ENCODE assay signal across 8 cellular contexts in the genomic region with DNA sequence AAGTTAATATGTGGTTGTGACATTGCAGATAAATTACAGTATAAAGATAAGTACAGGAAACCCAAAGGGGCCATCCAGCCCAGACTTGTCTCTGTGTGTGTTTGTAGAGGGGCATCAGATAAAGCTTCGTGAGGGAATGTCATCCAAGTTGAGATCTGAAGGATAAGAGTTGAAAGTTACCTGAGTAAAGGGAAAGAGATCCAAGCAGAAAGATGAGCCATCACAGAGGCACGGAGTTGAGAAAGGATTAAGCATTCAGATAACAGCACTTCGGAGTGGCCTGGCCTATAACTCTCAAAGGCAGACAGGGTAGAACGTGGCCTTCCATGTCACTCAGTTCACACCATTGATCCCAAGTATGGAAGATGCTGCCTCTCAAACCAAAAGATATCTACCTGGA.
"Had no signal": no experiment of that assay in that cellular context is flagged by ENCODE, and none has a peak within 500 bp of the region (broad histone marks: within the 10 kb centered on the region; RNA-seq: fewer than 3 reads in every experiment).

No MANE protein-coding gene starts in this region.

- DNase-seq: H9, HCEC 1CT, KBM-7 had no signal

- H3K4me2 ChIP-seq: GM23338 had no signal

- H2AFZ ChIP-seq: GM23338 had no signal

- H3K27ac ChIP-seq: HL-60 had no signal

- H3K4me3 ChIP-seq: GM23338 had no signal

- FAIRE-seq: H1, H54, HepG2 had no signal
